ENCODE assay signal across 24 cellular contexts in the genomic region with DNA sequence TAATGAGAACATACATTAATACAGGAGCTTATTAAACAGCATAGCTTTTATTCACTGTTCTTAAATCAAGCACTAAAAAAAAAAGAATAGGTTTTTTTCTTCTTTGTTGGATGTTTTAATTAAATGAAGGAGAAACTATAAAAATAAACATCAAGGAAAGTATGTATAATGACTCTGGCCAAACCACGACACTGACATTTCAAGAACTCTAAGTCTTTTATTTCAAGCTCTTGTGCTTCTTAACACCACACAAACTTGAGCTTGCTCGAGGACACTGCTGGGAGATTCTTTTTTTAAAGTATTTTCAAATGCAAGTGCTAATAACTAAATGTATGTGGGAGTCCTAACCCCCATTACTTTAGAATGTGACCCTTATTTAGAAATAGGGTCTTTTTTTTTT.
"Had no signal": no experiment of that assay in that cellular context is flagged by ENCODE, and none has a peak within 500 bp of the region (broad histone marks: within the 10 kb centered on the region; RNA-seq: fewer than 3 reads in every experiment).

No MANE protein-coding gene starts in this region.

- H3K4me3 Mint-ChIP-seq: dendritic cell treated with granulocyte-macrophage colony-stimulating factor and Interleukin-4, amounts not matched to agents 40 ng/mL and 50 ng/mL, for 4 days; effector memory CD8-positive, alpha-beta T cell; memory B cell; natural killer cell treated with Interleukin-12 subunit alpha and Interleukin-12 subunit beta and Interleukin-15 and Interleukin-18, amount 100 ng/mL, for 72 hours; neural progenitor cell; stimulated activated effector memory CD8-positive, alpha-beta T cell treated with anti-CD3 and anti-CD28 coated beads, Interleukin-12 subunit alpha, Interleukin-12 subunit beta, amount 100 ng/mL, for 72 hours had no signal

- H3K9ac ChIP-seq: neural progenitor cell had no signal

- H3K36me3 Mint-ChIP-seq: memory B cell; natural killer cell treated with Interleukin-12 subunit alpha and Interleukin-12 subunit beta and Interleukin-15 and Interleukin-18, amount 100 ng/mL, for 72 hours; neural progenitor cell; stimulated activated effector memory CD8-positive, alpha-beta T cell treated with anti-CD3 and anti-CD28 coated beads, Interleukin-12 subunit alpha, Interleukin-12 subunit beta, amount 100 ng/mL, for 72 hours had no signal

- H3K27me3 Mint-ChIP-seq: dendritic cell treated with granulocyte-macrophage colony-stimulating factor and Interleukin-4, amounts not matched to agents 40 ng/mL and 50 ng/mL, for 4 days; effector memory CD8-positive, alpha-beta T cell; memory B cell; natural killer cell treated with Interleukin-12 subunit alpha and Interleukin-12 subunit beta and Interleukin-15 and Interleukin-18, amount 100 ng/mL, for 72 hours had no signal

- H3K4me1 Mint-ChIP-seq: memory B cell; stimulated activated effector memory CD8-positive, alpha-beta T cell treated with anti-CD3 and anti-CD28 coated beads, Interleukin-12 subunit alpha, Interleukin-12 subunit beta, amount 100 ng/mL, for 72 hours had no signal

- H3K9me3 ChIP-seq: esophagus muscularis mucosa, gastrocnemius medialis, heart right ventricle, left ventricle myocardium inferior, lower lobe of right lung, ovary, right atrium auricular region, suprapubic skin, thyroid gland, upper lobe of left lung, uterus had no signal

- H3K27me3 ChIP-seq: esophagus muscularis mucosa, gastrocnemius medialis, heart right ventricle, neural progenitor cell, ovary, right atrium auricular region, suprapubic skin, thyroid gland, upper lobe of left lung, uterus had no signal

- H3K27ac Mint-ChIP-seq: dendritic cell treated with granulocyte-macrophage colony-stimulating factor and Interleukin-4, amounts not matched to agents 40 ng/mL and 50 ng/mL, for 4 days; effector memory CD8-positive, alpha-beta T cell; memory B cell; natural killer cell treated with Interleukin-12 subunit alpha and Interleukin-12 subunit beta and Interleukin-15 and Interleukin-18, amount 100 ng/mL, for 72 hours; neural progenitor cell; stimulated activated effector memory CD8-positive, alpha-beta T cell treated with anti-CD3 and anti-CD28 coated beads, Interleukin-12 subunit alpha, Interleukin-12 subunit beta, amount 100 ng/mL, for 72 hours had no signal

- H3K4me3 ChIP-seq: esophagus muscularis mucosa, gastrocnemius medialis, heart right ventricle, left ventricle myocardium inferior, lower lobe of right lung, neural progenitor cell, ovary, right atrium auricular region, suprapubic skin, thyroid gland, upper lobe of left lung, uterus had no signal

- H3K4me1 ChIP-seq: gastrocnemius medialis, heart right ventricle, left ventricle myocardium inferior, lower lobe of right lung, neural progenitor cell, right atrium auricular region, suprapubic skin, thyroid gland, upper lobe of left lung, uterus had no signal

- H3K9me3 Mint-ChIP-seq: dendritic cell treated with granulocyte-macrophage colony-stimulating factor and Interleukin-4, amounts not matched to agents 40 ng/mL and 50 ng/mL, for 4 days; neural progenitor cell had no signal

- ATAC-seq: effector memory CD8-positive, alpha-beta T cell; gastrocnemius medialis; heart right ventricle; lower lobe of right lung; natural killer cell treated with Interleukin-12 subunit alpha and Interleukin-12 subunit beta and Interleukin-15 and Interleukin-18, amount 100 ng/mL, for 72 hours; stimulated activated effector memory CD8-positive, alpha-beta T cell treated with anti-CD3 and anti-CD28 coated beads, Interleukin-12 subunit alpha, Interleukin-12 subunit beta, amount 100 ng/mL, for 72 hours; stimulated activated naive CD8-positive, alpha-beta T cell treated with anti-CD3 and anti-CD28 coated beads, Interleukin-15, Interleukin-2, amounts not matched to agents 100 U/mL and 50 U/mL, for 24 hours had no signal

- DNase-seq: effector memory CD8-positive, alpha-beta T cell; gastrocnemius medialis; heart right ventricle; hypothalamus; islet precursor cell; left ventricle myocardium inferior; lower lobe of right lung; midbrain; nucleus accumbens; ovary; stimulated activated CD4-positive, alpha-beta T cell treated with anti-CD3 and anti-CD28 coated beads, Interleukin-4, amount 100 ng/mL, for 1 hour; stimulated activated CD8-positive, alpha-beta memory T cell treated with anti-CD3 and anti-CD28 coated beads, Interleukin-4, amount 100 ng/mL, for 48 hours; stimulated activated naive CD8-positive, alpha-beta T cell treated with anti-CD3 and anti-CD28 coated beads, Interleukin-15, Interleukin-2, amounts not matched to agents 100 U/mL and 50 U/mL, for 24 hours; thyroid gland; upper lobe of left lung; uterus had no signal

- H3K36me3 ChIP-seq: esophagus muscularis mucosa, gastrocnemius medialis, heart right ventricle, left ventricle myocardium inferior, lower lobe of right lung, neural progenitor cell, ovary, right atrium auricular region, suprapubic skin, thyroid gland, upper lobe of left lung, uterus had no signal
